ENCODE assay signal across 1 cellular context in genomic region chr1:165910764-165911421, GRCh38.
TF ChIP-seq lines count a peak whose summit lies in the region.

No MANE protein-coding gene starts in this region.

TF ChIP-seq in HepG2, 621 proteins besides CTCF, POLR2A, EP300 and RAD21 (continued from another document and continues in another):
- TF ChIP-seq GATA4 (IDR thresholded peaks at IDR 0.05; ENCODE audit: borderline replicate concordance, low read depth) (peak; percentile 73; the same call in 1 of the 2 replicates), IRF9 (CRISPR knock-in tag; IDR thresholded peaks at IDR 0.05; ENCODE audit: borderline replicate concordance) (no peak), SKI (IDR thresholded peaks at IDR 0.05; ENCODE audit: partially characterized antibody) (peak; percentile 82), HDAC1 (CRISPR knock-in tag; IDR thresholded peaks at IDR 0.05) (peak; percentile 81), ZNF558 (CRISPR knock-in tag; IDR thresholded peaks at IDR 0.05; ENCODE audit: borderline replicate concordance) (no peak; the same call in 1 of the 2 replicates), ARID3A (IDR thresholded peaks at IDR 0.05; ENCODE audit: low read depth, low read length) (peak; percentile 63), TOE1 (CRISPR knock-in tag; IDR thresholded peaks at IDR 0.05) (no peak), SALL2 (CRISPR knock-in tag; IDR thresholded peaks at IDR 0.05) (peak; percentile 68), AGO1 (IDR thresholded peaks at IDR 0.05; ENCODE audit: low read depth, low read length, poor library complexity, severe bottlenecking) (no peak), GRHL1 (CRISPR knock-in tag; conservative IDR thresholded peaks at IDR 0.05) (no peak), KAT2B (IDR thresholded peaks at IDR 0.05; ENCODE audit: borderline replicate concordance, low read depth, low read length) (no peak), ZNF776 (CRISPR knock-in tag; IDR thresholded peaks at IDR 0.05) (no peak), SALL1 (CRISPR knock-in tag; IDR thresholded peaks at IDR 0.05) (peak; percentile 96), MLXIP (CRISPR knock-in tag; IDR thresholded peaks at IDR 0.05; ENCODE audit: borderline replicate concordance) (no peak), TSC22D2 (CRISPR knock-in tag; IDR thresholded peaks at IDR 0.05; ENCODE audit: borderline replicate concordance) (no peak), ZNF121 (CRISPR knock-in tag; IDR thresholded peaks at IDR 0.05) (no peak), CSRNP2 (CRISPR knock-in tag; conservative IDR thresholded peaks at IDR 0.05; ENCODE audit: low read depth) (no peak), ZSCAN20 (CRISPR knock-in tag; IDR thresholded peaks at IDR 0.05; ENCODE audit: borderline replicate concordance) (0 out of 2 replicates have a peak, but pooled peaks have one; percentile 78), DRAP1 (CRISPR knock-in tag; IDR thresholded peaks at IDR 0.05) (peak; percentile 14; the same call in 1 of the 2 replicates), ZNF850 (CRISPR knock-in tag; conservative IDR thresholded peaks at IDR 0.05) (no peak), RARA (CRISPR knock-in tag; IDR thresholded peaks at IDR 0.05) (peak; percentile 97), DR1 (CRISPR knock-in tag; IDR thresholded peaks at IDR 0.05) (peak; percentile 46; the same call in 1 of the 2 replicates), IKZF4 (CRISPR knock-in tag; IDR thresholded peaks at IDR 0.05; ENCODE audit: borderline replicate concordance, low read depth, not compliant biosample characterization) (no peak), ZNF879 (CRISPR knock-in tag; IDR thresholded peaks at IDR 0.05) (no peak), TFDP2 (CRISPR knock-in tag; IDR thresholded peaks at IDR 0.05) (no peak), FOXO1 (CRISPR knock-in tag; IDR thresholded peaks at IDR 0.05) (peak; percentile 77), ARHGAP35 (CRISPR knock-in tag; IDR thresholded peaks at IDR 0.05; ENCODE audit: borderline replicate concordance) (no peak), LBX2 (CRISPR knock-in tag; IDR thresholded peaks at IDR 0.05; ENCODE audit: borderline replicate concordance) (no peak), ZNF496 (CRISPR knock-in tag; IDR thresholded peaks at IDR 0.05; ENCODE audit: insufficient replicate concordance) (no peak), ZNF572 (CRISPR knock-in tag; IDR thresholded peaks at IDR 0.05) (0 out of 2 replicates have a peak, but pooled peaks have one; percentile 13), YEATS4 (CRISPR knock-in tag; IDR thresholded peaks at IDR 0.05; ENCODE audit: borderline replicate concordance) (peak; percentile 79; the same call in 1 of the 2 replicates), HNF4A (CRISPR knock-in tag; IDR thresholded peaks at IDR 0.05) (peak; percentile 93), ZMYM4 (CRISPR knock-in tag; IDR thresholded peaks at IDR 0.05) (peak; percentile 86)
- TF ChIP-seq, protein P1, sequence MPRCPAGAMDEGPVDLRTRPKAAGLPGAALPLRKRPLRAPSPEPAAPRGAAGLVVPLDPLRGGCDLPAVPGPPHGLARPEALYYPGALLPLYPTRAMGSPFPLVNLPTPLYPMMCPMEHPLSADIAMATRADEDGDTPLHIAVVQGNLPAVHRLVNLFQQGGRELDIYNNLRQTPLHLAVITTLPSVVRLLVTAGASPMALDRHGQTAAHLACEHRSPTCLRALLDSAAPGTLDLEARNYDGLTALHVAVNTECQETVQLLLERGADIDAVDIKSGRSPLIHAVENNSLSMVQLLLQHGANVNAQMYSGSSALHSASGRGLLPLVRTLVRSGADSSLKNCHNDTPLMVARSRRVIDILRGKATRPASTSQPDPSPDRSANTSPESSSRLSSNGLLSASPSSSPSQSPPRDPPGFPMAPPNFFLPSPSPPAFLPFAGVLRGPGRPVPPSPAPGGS (CRISPR knock-in tag; IDR thresholded peaks at IDR 0.05): peak; percentile 61; the same call in 1 of the 2 replicates
- TF ChIP-seq, protein P2, sequence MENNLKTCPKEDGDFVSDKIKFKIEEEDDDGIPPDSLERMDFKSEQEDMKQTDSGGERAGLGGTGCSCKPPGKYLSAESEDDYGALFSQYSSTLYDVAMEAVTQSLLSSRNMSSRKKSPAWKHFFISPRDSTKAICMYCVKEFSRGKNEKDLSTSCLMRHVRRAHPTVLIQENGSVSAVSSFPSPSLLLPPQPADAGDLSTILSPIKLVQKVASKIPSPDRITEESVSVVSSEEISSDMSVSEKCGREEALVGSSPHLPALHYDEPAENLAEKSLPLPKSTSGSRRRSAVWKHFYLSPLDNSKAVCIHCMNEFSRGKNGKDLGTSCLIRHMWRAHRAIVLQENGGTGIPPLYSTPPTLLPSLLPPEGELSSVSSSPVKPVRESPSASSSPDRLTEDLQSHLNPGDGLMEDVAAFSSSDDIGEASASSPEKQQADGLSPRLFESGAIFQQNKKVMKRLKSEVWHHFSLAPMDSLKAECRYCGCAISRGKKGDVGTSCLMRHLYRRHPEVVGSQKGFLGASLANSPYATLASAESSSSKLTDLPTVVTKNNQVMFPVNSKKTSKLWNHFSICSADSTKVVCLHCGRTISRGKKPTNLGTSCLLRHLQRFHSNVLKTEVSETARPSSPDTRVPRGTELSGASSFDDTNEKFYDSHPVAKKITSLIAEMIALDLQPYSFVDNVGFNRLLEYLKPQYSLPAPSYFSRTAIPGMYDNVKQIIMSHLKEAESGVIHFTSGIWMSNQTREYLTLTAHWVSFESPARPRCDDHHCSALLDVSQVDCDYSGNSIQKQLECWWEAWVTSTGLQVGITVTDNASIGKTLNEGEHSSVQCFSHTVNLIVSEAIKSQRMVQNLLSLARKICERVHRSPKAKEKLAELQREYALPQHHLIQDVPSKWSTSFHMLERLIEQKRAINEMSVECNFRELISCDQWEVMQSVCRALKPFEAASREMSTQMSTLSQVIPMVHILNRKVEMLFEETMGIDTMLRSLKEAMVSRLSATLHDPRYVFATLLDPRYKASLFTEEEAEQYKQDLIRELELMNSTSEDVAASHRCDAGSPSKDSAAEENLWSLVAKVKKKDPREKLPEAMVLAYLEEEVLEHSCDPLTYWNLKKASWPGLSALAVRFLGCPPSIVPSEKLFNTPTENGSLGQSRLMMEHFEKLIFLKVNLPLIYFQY (CRISPR knock-in tag; IDR thresholded peaks at IDR 0.05; ENCODE audit: borderline replicate concordance): peak; percentile 82; the same call in 1 of the 2 replicates
- TF ChIP-seq, protein P3, sequence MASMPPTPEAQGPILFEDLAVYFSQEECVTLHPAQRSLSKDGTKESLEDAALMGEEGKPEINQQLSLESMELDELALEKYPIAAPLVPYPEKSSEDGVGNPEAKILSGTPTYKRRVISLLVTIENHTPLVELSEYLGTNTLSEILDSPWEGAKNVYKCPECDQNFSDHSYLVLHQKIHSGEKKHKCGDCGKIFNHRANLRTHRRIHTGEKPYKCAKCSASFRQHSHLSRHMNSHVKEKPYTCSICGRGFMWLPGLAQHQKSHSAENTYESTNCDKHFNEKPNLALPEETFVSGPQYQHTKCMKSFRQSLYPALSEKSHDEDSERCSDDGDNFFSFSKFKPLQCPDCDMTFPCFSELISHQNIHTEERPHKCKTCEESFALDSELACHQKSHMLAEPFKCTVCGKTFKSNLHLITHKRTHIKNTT (CRISPR knock-in tag; IDR thresholded peaks at IDR 0.05): no peak
- TF ChIP-seq, protein P4, sequence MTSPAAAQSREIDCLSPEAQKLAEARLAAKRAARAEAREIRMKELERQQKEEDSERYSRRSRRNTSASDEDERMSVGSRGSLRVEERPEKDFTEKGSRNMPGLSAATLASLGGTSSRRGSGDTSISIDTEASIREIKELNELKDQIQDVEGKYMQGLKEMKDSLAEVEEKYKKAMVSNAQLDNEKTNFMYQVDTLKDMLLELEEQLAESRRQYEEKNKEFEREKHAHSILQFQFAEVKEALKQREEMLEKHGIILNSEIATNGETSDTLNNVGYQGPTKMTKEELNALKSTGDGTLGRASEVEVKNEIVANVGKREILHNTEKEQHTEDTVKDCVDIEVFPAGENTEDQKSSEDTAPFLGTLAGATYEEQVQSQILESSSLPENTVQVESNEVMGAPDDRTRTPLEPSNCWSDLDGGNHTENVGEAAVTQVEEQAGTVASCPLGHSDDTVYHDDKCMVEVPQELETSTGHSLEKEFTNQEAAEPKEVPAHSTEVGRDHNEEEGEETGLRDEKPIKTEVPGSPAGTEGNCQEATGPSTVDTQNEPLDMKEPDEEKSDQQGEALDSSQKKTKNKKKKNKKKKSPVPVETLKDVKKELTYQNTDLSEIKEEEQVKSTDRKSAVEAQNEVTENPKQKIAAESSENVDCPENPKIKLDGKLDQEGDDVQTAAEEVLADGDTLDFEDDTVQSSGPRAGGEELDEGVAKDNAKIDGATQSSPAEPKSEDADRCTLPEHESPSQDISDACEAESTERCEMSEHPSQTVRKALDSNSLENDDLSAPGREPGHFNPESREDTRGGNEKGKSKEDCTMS (CRISPR knock-in tag; conservative IDR thresholded peaks at IDR 0.05): no peak
